Comparison of ENCODE assay signal across 24 cellular contexts in the genomic region with DNA sequence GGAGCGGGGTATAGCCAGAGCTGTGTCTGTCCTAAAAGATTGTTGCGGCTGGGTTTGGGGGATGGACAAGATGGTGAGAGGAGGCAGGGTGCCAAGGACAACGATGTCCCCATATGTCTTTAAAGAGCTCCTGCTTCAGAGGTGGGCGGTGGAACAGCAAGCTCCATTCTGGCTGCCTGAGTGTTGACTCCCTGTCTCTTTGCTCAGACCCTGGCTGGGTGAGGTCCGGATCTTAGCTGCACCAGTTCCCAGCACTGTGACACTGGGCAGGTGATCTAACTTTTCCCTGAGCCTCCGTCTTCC. TPM values are rescaled to one million over a fixed set of nuclear protein-coding genes. Genes with fewer than 3 reads are reported as not detected.
"Had no signal": no experiment of that assay in that cellular context is flagged by ENCODE, and none has a peak within 500 bp of the region (broad histone marks: within the 10 kb centered on the region; RNA-seq: fewer than 3 reads in every experiment).

No MANE protein-coding gene starts in this region.

- H3K4me1 Mint-ChIP-seq: mesothelial cell of epicardium had no signal

- H3K4me3 Mint-ChIP-seq: dendritic cell treated with granulocyte-macrophage colony-stimulating factor and Interleukin-4, amounts not matched to agents 40 ng/mL and 50 ng/mL, for 4 days; mesothelial cell of epicardium; natural killer cell had no signal

- H3K27ac Mint-ChIP-seq: dendritic cell treated with granulocyte-macrophage colony-stimulating factor and Interleukin-4, amounts not matched to agents 40 ng/mL and 50 ng/mL, for 4 days; mesothelial cell of epicardium; natural killer cell had no signal

- H2AFZ ChIP-seq: parathyroid adenoma had no signal

- H3K27ac ChIP-seq: heart right ventricle, parathyroid adenoma, spleen, stomach, thoracic aorta had no signal

- H3K9ac ChIP-seq: parathyroid adenoma had no signal

- FAIRE-seq: colon, frontal cortex, islet of Langerhans had no signal

- H3K4me3 ChIP-seq: heart right ventricle, spleen, stomach, thoracic aorta had no signal

- ATAC-seq: heart right ventricle, natural killer cell, sciatic nerve had no signal

- H3K79me2 ChIP-seq: parathyroid adenoma had no signal

- H3K36me3 Mint-ChIP-seq: mesothelial cell of epicardium, natural killer cell had no signal

- DNase-seq: cerebellar nuclear complex; heart right ventricle; hypothalamus; kidney glomerular epithelial cell; mammary epithelial cell; natural killer cell; spleen; stimulated activated CD4-positive, alpha-beta T cell treated with anti-CD3 and anti-CD28 coated beads, Interleukin-15, amount 100 ng/mL, for 24 hours; stimulated activated CD4-positive, alpha-beta T cell treated with anti-CD3 and anti-CD28 coated beads, Interleukin-1b, Interleukin-23, amount 100 ng/mL, for 48 hours; stimulated activated CD4-positive, alpha-beta T cell treated with anti-CD3 and anti-CD28 coated beads, Interleukin-4, amount 100 ng/mL, for 24 hours; stimulated activated naive CD4-positive, alpha-beta T cell; stomach; trophoblast cell had no signal

- H3K9me3 Mint-ChIP-seq: mesothelial cell of epicardium, natural killer cell had no signal

- H3K36me3 ChIP-seq: heart right ventricle, spleen, stomach, thoracic aorta had no signal

- H3K9me3 ChIP-seq: thoracic aorta had no signal

RNA-seq across cellular contexts. Expression of gene WSCD2, which starts 8.3 kb away (rescaled TPM):
- total RNA-seq: epithelial cell of proximal tubule, myocyte, pulmonary artery endothelial cell had no signal
- polyA plus RNA-seq: mammary epithelial cell had no signal
